ENCODE assay signal across 8 cellular contexts in genomic region chr1:1063945-1064831, GRCh38. TPM values are rescaled to one million over a fixed set of nuclear protein-coding genes. Genes with fewer than 3 reads are reported as not detected.
DNase-seq lines count a peak whose midpoint lies in the region; ATAC-seq and TF ChIP-seq lines count a peak whose summit lies in the region.

No MANE protein-coding gene starts in this region.

- no peak overlapping the region for H3K14ac ChIP-seq in IMR-90 (replicated peaks; ENCODE audit: low read depth, low read length)

- DNase-seq in Daoy (ENCODE audit: low read depth) (peak; percentile 99), IMR-90 (peak; percentile 94), ascending aorta (ENCODE audit: low spot score in 2 of 2) (no peak), iPS-NIHi11 (ENCODE audit: low spot score) (peak; percentile 86), NCI-H1092 (lab: John Stamatoyannopoulos, UW) (no peak)
- peak; percentile 86 for DNase-seq in T-helper 2 cell treated with Interferon-gamma antibody and Interleukin-4, amounts not matched to agents 5 μg/mL and 100 μg/mL, for 36 hours (ENCODE audit: low spot score)
- DNase-seq in stimulated activated CD4-positive, alpha-beta T cell treated with anti-CD3 and anti-CD28 coated beads, Interleukin-2, amount 100 ng/mL, for 24 hours, result peak; percentile 84 to 90

- H3K4me1 ChIP-seq in IMR-90 (ENCODE audit: control insufficient read depth, insufficient read depth, low read length) (peaks cover 15% of the 10 kb centered on the region), ascending aorta (peaks cover 14 to 19% of the 10 kb centered on the region in 2 donors)

- peak overlapping the region; percentile 42 for H3K4me2 ChIP-seq in IMR-90 (ENCODE audit: low read depth, low read length)

- TF ChIP-seq CTCF in IMR-90 (conservative IDR thresholded peaks at IDR 0.05; ENCODE audit: low read depth, low read length), result peak; percentile 76
- TF ChIP-seq CTCF in ascending aorta (IDR thresholded peaks at IDR 0.05), result peak; percentile 73 to 89 (median 82)

- H3K18ac ChIP-seq in IMR-90 (ENCODE audit: low read depth, low read length), result no peak overlapping the region

- H3K27me3 ChIP-seq in IMR-90 (ENCODE audit: control insufficient read depth, insufficient read depth, low read length) (peaks cover 4% of the 10 kb centered on the region; the same call in 1 of the 2 replicates), ascending aorta (peaks cover 16% of the 10 kb centered on the region)

- peak overlapping the region; percentile 96 for H2AK9ac ChIP-seq in IMR-90 (replicated peaks; ENCODE audit: low read depth, low read length, poor library complexity)

- 0 out of 2 replicates have a peak, but pooled peaks cover 4% of the 10 kb centered on the region for H3K9me1 ChIP-seq in IMR-90 (ENCODE audit: insufficient read depth, low read length)

- no peaks in the 10 kb centered on the region for H3K9me3 ChIP-seq in IMR-90 (ENCODE audit: control insufficient read depth, insufficient read depth, low read length)
- H3K9me3 ChIP-seq in ascending aorta, result no peaks in the 10 kb centered on the region

- BruUV-seq in IMR-90 (replicated peaks; lab: Mats Ljungman, UMichigan), result no TSS peak

- H3K23ac ChIP-seq in IMR-90 (ENCODE audit: low read depth, low read length), result no peak overlapping the region

- no peak overlapping the region; the same call in 1 of the 2 replicates for H4K5ac ChIP-seq in IMR-90 (ENCODE audit: low read depth, low read length)

- H3K79me1 ChIP-seq in IMR-90 (ENCODE audit: low read depth in 1 of 2, low read length in 2 of 2), result 0 out of 4 replicates have a peak, but pooled peaks cover 0 to 4% of the 10 kb centered on the region in 2 experiments

- no peak overlapping the region for H4K91ac ChIP-seq in IMR-90 (ENCODE audit: insufficient read depth, low read depth, low read length)

- H4K8ac ChIP-seq in IMR-90 (ENCODE audit: low read depth in 2 of 2, low read length in 2 of 2), result peak overlapping the region; percentile 24 to 80; a peak in 2 of 4 replicates

- peak overlapping the region; percentile 35 for H2BK5ac ChIP-seq in IMR-90 (ENCODE audit: low read depth, low read length, poor library complexity, severe bottlenecking)

- H2AFZ ChIP-seq in IMR-90 (replicated peaks; ENCODE audit: low read length, poor library complexity), result peak overlapping the region; percentile 87

- no peaks in the 10 kb centered on the region for H3K9me3 Mint-ChIP-seq in T-helper 2 cell treated with Interferon-gamma antibody and Interleukin-4, amounts not matched to agents 5 μg/mL and 100 μg/mL, for 36 hours

- in situ Hi-C loops in IMR-90 (cut with MboI; ENCODE audit: low sequenced_read_pairs), result no loop called here

- CTCF ChIA-PET in IMR-90 (lab: Yijun Ruan, JAX), result interaction anchor here (0.7 to 2.3 kb wide), 2 partner anchors 80 to 84 kb away, joined by 3 to 9 read pairs; no protein-coding TSS in a partner anchor

- H2AK5ac ChIP-seq in IMR-90 (ENCODE audit: low read depth, low read length), result peak overlapping the region; percentile 67

- dilution Hi-C loops in IMR-90 (cut with HindIII; ENCODE audit: low sequenced_read_pairs, unreplicated experiment), result no loop called here

- no peak overlapping the region for H3K56ac ChIP-seq in IMR-90 (ENCODE audit: extremely low read depth, insufficient read depth, low read length)

- TF ChIP-seq RAD21 in IMR-90 (IDR thresholded peaks at IDR 0.05; ENCODE audit: low read length), result peak; percentile 46

- H3K27ac ChIP-seq in IMR-90 (ENCODE audit: insufficient read depth, low read length) (no peak overlapping the region; the same call in 1 of the 2 replicates), ascending aorta (no peak overlapping the region)

- H2BK20ac ChIP-seq in IMR-90 (ENCODE audit: low read depth, low read length), result no peak overlapping the region

- no peaks in the 10 kb centered on the region for H4K20me1 ChIP-seq in IMR-90 (ENCODE audit: insufficient read depth, low read length)

- H2BK120ac ChIP-seq in IMR-90 (ENCODE audit: low read depth, low read length), result peak overlapping the region; percentile 76; the same call in 1 of the 2 replicates

- 13% methylated on average over 24 of the region's 50 CpGs; no CpG with 5 or more reads in 1 of the 2 experiments for WGBS in IMR-90 (ENCODE audit: extremely low coverage in 2 of 2, insufficient read length in 1 of 2), 2 experiments

- H3K27ac Mint-ChIP-seq in T-helper 2 cell treated with Interferon-gamma antibody and Interleukin-4, amounts not matched to agents 5 μg/mL and 100 μg/mL, for 36 hours, result no peak overlapping the region

- H2BK15ac ChIP-seq in IMR-90 (ENCODE audit: low read depth, low read length), result peak overlapping the region; percentile 49; the same call in 1 of the 3 replicates

- peak overlapping the region; percentile 12 for H3K4me3 Mint-ChIP-seq in T-helper 2 cell treated with Interferon-gamma antibody and Interleukin-4, amounts not matched to agents 5 μg/mL and 100 μg/mL, for 36 hours

- ATAC-seq in GM21526 (IDR thresholded peaks at IDR 0.05; ENCODE audit: low FRiP score, unreplicated experiment), result peak; percentile 36
- ATAC-seq in IMR-90 (ENCODE audit: low read depth), result peak; percentile 38; the same call in 1 of the 2 replicates

- H3K4me3 ChIP-seq in IMR-90 (ENCODE audit: insufficient read depth, low read depth, low read length) (no peak overlapping the region), ascending aorta (no peak overlapping the region)

- intact Hi-C loops in IMR-90 (cut with micrococcal nuclease) (loop anchor here (1.0 kb wide), 1 partner anchor 80 kb away; no protein-coding TSS in a partner anchor), ascending aorta (cut with DNase I) (loop anchor here (1.0 kb wide), 1 partner anchor 80 kb away; no protein-coding TSS in a partner anchor)

- peaks cover 5% of the 10 kb centered on the region for H3K4me1 Mint-ChIP-seq in T-helper 2 cell treated with Interferon-gamma antibody and Interleukin-4, amounts not matched to agents 5 μg/mL and 100 μg/mL, for 36 hours (ENCODE audit: low read depth)

- POLR2A ChIA-PET in IMR-90 (lab: Charles Lee; ENCODE audit: unreplicated experiment), result interaction anchor here (0.6 kb wide), 1 partner anchor 44 kb away, joined by 3 read pairs; the partner anchor contains the start of gene AGRN

- peak overlapping the region; percentile 89 for H3K4ac ChIP-seq in IMR-90 (ENCODE audit: low read depth, low read length)

- H3K36me3 Mint-ChIP-seq in T-helper 2 cell treated with Interferon-gamma antibody and Interleukin-4, amounts not matched to agents 5 μg/mL and 100 μg/mL, for 36 hours (ENCODE audit: low read depth), result no peaks in the 10 kb centered on the region

- no peak overlapping the region for H3K9ac ChIP-seq in IMR-90 (ENCODE audit: low read depth, low read length)

- peak; percentile 43 for TF ChIP-seq POLR2A in IMR-90 (IDR thresholded peaks at IDR 0.05; ENCODE audit: low read depth, low read length)

- H3K27me3 Mint-ChIP-seq in T-helper 2 cell treated with Interferon-gamma antibody and Interleukin-4, amounts not matched to agents 5 μg/mL and 100 μg/mL, for 36 hours (ENCODE audit: low read depth), result peaks cover 15% of the 10 kb centered on the region

- H3K36me3 ChIP-seq in IMR-90 (ENCODE audit: control insufficient read depth, insufficient read depth, low read length) (no peaks in the 10 kb centered on the region), ascending aorta (no peaks in the 10 kb centered on the region)

TF ChIP-seq in IMR-90, 13 proteins besides CTCF, POLR2A, EP300 and RAD21:
- peak; percentile 53 for TF ChIP-seq RCOR1 (IDR thresholded peaks at IDR 0.05; ENCODE audit: insufficient replicate concordance, low read length)
- peak; percentile 57; the same call in 1 of the 2 replicates for TF ChIP-seq BHLHE40 (IDR thresholded peaks at IDR 0.05; ENCODE audit: low read depth, low read length)
- no peak for TF ChIP-seq CHD1 (IDR thresholded peaks at IDR 0.05; ENCODE audit: low read depth, low read length)
- no peak for TF ChIP-seq NFE2L2 (IDR thresholded peaks at IDR 0.05; ENCODE audit: low read depth, low read length)
- peak; percentile 97 for TF ChIP-seq FOS (IDR thresholded peaks at IDR 0.05; ENCODE audit: low read depth, low read length)
- TF ChIP-seq MAZ (IDR thresholded peaks at IDR 0.05; ENCODE audit: borderline replicate concordance, low read depth, low read length), result peak; percentile 91
- peak; percentile 85 for TF ChIP-seq CEBPB (IDR thresholded peaks at IDR 0.05; ENCODE audit: low read depth, low read length)
- TF ChIP-seq SMC3 (IDR thresholded peaks at IDR 0.05; ENCODE audit: low read depth, low read length), result peak; percentile 39; the same call in 1 of the 2 replicates
- no peak for TF ChIP-seq MAFK (IDR thresholded peaks at IDR 0.05; ENCODE audit: low read depth, low read length)

RNA-seq across cellular contexts. Expression of gene RNF223, which starts 9.9 kb away (rescaled TPM):
- not detected in 2 replicates for total RNA-seq in Daoy (2014; rRNA removed; shearing (Covaris generic))
- total RNA-seq in IMR-90 (2012; rRNA removed), result not detected in 2 replicates
- not detected in 2 replicates for polyA plus RNA-seq in IMR-90 (2012; rRNA removed)
- polyA plus RNA-seq in IMR-90 (2012; cell fraction: cytosol; rRNA removed), result not detected in 2 replicates
- polyA plus RNA-seq in IMR-90 (2012; cell fraction: nucleus; rRNA removed; ENCODE audit: low replicate concordance), result not detected in 2 replicates
- total RNA-seq in ascending aorta, result not detected

RNA-seq across cellular contexts. Expression of gene AGRN, which starts 44.3 kb away (rescaled TPM):
- total RNA-seq in Daoy (2014; rRNA removed; shearing (Covaris generic)), result 66.6 and 72.0 TPM in 2 replicates
- total RNA-seq in IMR-90 (2012; rRNA removed) (8.1 and 11.4 TPM in 2 replicates), ascending aorta (109 TPM)
- 115 and 124 TPM in 2 replicates for polyA plus RNA-seq in IMR-90 (2012; rRNA removed)
- 128 and 199 TPM in 2 replicates for polyA plus RNA-seq in IMR-90 (2012; cell fraction: cytosol; rRNA removed)
- 291 and 688 TPM in 2 replicates for polyA plus RNA-seq in IMR-90 (2012; cell fraction: nucleus; rRNA removed; ENCODE audit: low replicate concordance)

RNA-seq across cellular contexts. Expression of gene ISG15, which starts 50.9 kb away (rescaled TPM):
- 219 and 238 TPM in 2 replicates for total RNA-seq in Daoy (2014; rRNA removed; shearing (Covaris generic))
- total RNA-seq in IMR-90 (2012; rRNA removed) (92.2 and 105 TPM in 2 replicates), ascending aorta (125 TPM)
- 99.1 and 138 TPM in 2 replicates for polyA plus RNA-seq in IMR-90 (2012; rRNA removed)
- 153 and 262 TPM in 2 replicates for polyA plus RNA-seq in IMR-90 (2012; cell fraction: cytosol; rRNA removed)
- polyA plus RNA-seq in IMR-90 (2012; cell fraction: nucleus; rRNA removed; ENCODE audit: low replicate concordance), result 50.0 and 115 TPM in 2 replicates

RNA-seq across cellular contexts. Expression of gene C1orf159, which starts 51.7 kb away (rescaled TPM):
- 14.8 and 19.1 TPM in 2 replicates for total RNA-seq in Daoy (2014; rRNA removed; shearing (Covaris generic))
- total RNA-seq in IMR-90 (2012; rRNA removed) (2.5 and 2.9 TPM in 2 replicates), ascending aorta (23.7 TPM)
- polyA plus RNA-seq in IMR-90 (2012; rRNA removed), result 12.6 and 15.5 TPM in 2 replicates
- 8.0 and 11.2 TPM in 2 replicates for polyA plus RNA-seq in IMR-90 (2012; cell fraction: cytosol; rRNA removed)
- polyA plus RNA-seq in IMR-90 (2012; cell fraction: nucleus; rRNA removed; ENCODE audit: low replicate concordance), result 44.8 and 112 TPM in 2 replicates

Comparison
In these comparisons a context has a peak if more than half of its experiments do, and no peak if none do; other contexts are left out.
1. DNase-seq: peak in Daoy (single experiment), IMR-90 (single experiment), T-helper 2 cell treated with Interferon-gamma antibody and Interleukin-4, amounts not matched to agents 5 μg/mL and 100 μg/mL, for 36 hours (single experiment), iPS-NIHi11 (single experiment) and stimulated activated CD4-positive, alpha-beta T cell treated with anti-CD3 and anti-CD28 coated beads, Interleukin-2, amount 100 ng/mL, for 24 hours (2 of 2); none in ascending aorta (0 of 2) and NCI-H1092 (single experiment).